ENCODE assay signal across 19 cellular contexts in genomic region chr13:111625526-111626315, GRCh38.
"Had no signal": no experiment of that assay in that cellular context is flagged by ENCODE, and none has a peak within 500 bp of the region (broad histone marks: within the 10 kb centered on the region; RNA-seq: fewer than 3 reads in every experiment).

No MANE protein-coding gene starts in this region.

- H3K9me3 ChIP-seq: lower lobe of right lung, ovary, psoas muscle, suprapubic skin, transverse colon, vagina had no signal

- DNase-seq: cortex of kidney; effector CD4-positive, alpha-beta T cell; lower lobe of right lung; naive thymus-derived CD8-positive, alpha-beta T cell; nephron progenitor cell; ovary; psoas muscle; stimulated activated CD4-positive, alpha-beta T cell treated with anti-CD3 and anti-CD28 coated beads, Interleukin-12 subunit alpha, Interleukin-12 subunit beta, amount 100 ng/mL, for 4 hours; stimulated activated CD4-positive, alpha-beta T cell treated with anti-CD3 and anti-CD28 coated beads, Interleukin-1b, Interleukin-23, amount 100 ng/mL, for 48 hours; stimulated activated CD4-positive, alpha-beta T cell treated with anti-CD3 and anti-CD28 coated beads, Interleukin-4, amount 100 ng/mL, for 1 hour; stimulated activated CD8-positive, alpha-beta memory T cell treated with anti-CD3 and anti-CD28 coated beads, Interleukin-4, amount 100 ng/mL, for 48 hours; stimulated activated naive CD4-positive, alpha-beta T cell; stimulated activated naive CD8-positive, alpha-beta T cell treated with anti-CD3 and anti-CD28 coated beads, Interleukin-15, amount 100 ng/mL, for 72 hours; transverse colon had no signal

- H3K4me1 ChIP-seq: lower lobe of right lung, psoas muscle, suprapubic skin, transverse colon, vagina had no signal

- H3K27me3 ChIP-seq: ovary, transverse colon, vagina had no signal

- H3K4me3 ChIP-seq: hepatocyte, lower lobe of right lung, ovary, psoas muscle, smooth muscle cell, suprapubic skin, transverse colon, vagina had no signal

- H3K4me2 ChIP-seq: hepatocyte, smooth muscle cell had no signal

- FAIRE-seq: frontal cortex had no signal

- H2AFZ ChIP-seq: hepatocyte had no signal

- H3K36me3 ChIP-seq: lower lobe of right lung, ovary, suprapubic skin, transverse colon, vagina had no signal

- ATAC-seq: lower lobe of right lung; naive thymus-derived CD8-positive, alpha-beta T cell; psoas muscle; stimulated activated naive CD8-positive, alpha-beta T cell treated with anti-CD3 and anti-CD28 coated beads, Interleukin-15, amount 100 ng/mL, for 72 hours had no signal

- H3K79me2 ChIP-seq: hepatocyte had no signal

- H3K27ac ChIP-seq: hepatocyte, lower lobe of right lung, ovary, psoas muscle, suprapubic skin, transverse colon, vagina had no signal
